In genomic region chr12:78321696-78322095, GRCh38 we compare ENCODE assay signal across 28 cellular contexts.
"Had no signal": no experiment of that assay in that cellular context is flagged by ENCODE, and none has a peak within 500 bp of the region (broad histone marks: within the 10 kb centered on the region; RNA-seq: fewer than 3 reads in every experiment).

No MANE protein-coding gene starts in this region.

- H3K4me1 ChIP-seq: stomach, suprapubic skin, testis, thyroid gland, tibial artery, tibial nerve, transverse colon, upper lobe of left lung, upper lobe of right lung, uterus, vagina had no signal

- H3K27me3 ChIP-seq: stomach, suprapubic skin, testis, thyroid gland, tibial artery, tibial nerve, transverse colon, upper lobe of left lung, upper lobe of right lung, uterus, vagina had no signal

- H3K9me3 ChIP-seq: stomach, suprapubic skin, testis, thoracic aorta, thyroid gland, tibial artery, tibial nerve, transverse colon, upper lobe of left lung, upper lobe of right lung, uterus, vagina had no signal

- ATAC-seq: stimulated activated effector memory CD8-positive, alpha-beta T cell treated with anti-CD3 and anti-CD28 coated beads, Interleukin-12 subunit alpha, Interleukin-12 subunit beta, amount 100 ng/mL, for 72 hours; stimulated activated memory B cell treated with anti-CD40 and anti-IgM and Interleukin-4, amounts not matched to agents 10 μg/mL and 1 μg/mL and 100 μg/mL, for 72 hours; stimulated activated naive B cell treated with anti-CD40 and anti-IgM and Interleukin-4, amounts not matched to agents 10 μg/mL and 1 μg/mL and 100 μg/mL, for 72 hours; stimulated activated naive CD8-positive, alpha-beta T cell treated with anti-CD3 and anti-CD28 coated beads, Interleukin-15, amount 100 ng/mL, for 72 hours; stimulated activated naive CD8-positive, alpha-beta T cell treated with anti-CD3 and anti-CD28 coated beads, Interleukin-15, Interleukin-2, amounts not matched to agents 100 U/mL and 50 U/mL, for 24 hours; upper lobe of right lung had no signal

- H3K27me3 Mint-ChIP-seq: stimulated activated memory B cell treated with anti-CD40 and anti-IgM and Interleukin-4, amounts not matched to agents 10 μg/mL and 1 μg/mL and 100 μg/mL, for 72 hours; stimulated activated naive B cell treated with anti-CD40 and anti-IgM and Interleukin-4, amounts not matched to agents 10 μg/mL and 1 μg/mL and 100 μg/mL, for 72 hours; stimulated activated naive CD8-positive, alpha-beta T cell treated with anti-CD3 and anti-CD28 coated beads, Interleukin-15, amount 100 ng/mL, for 72 hours; stimulated activated naive CD8-positive, alpha-beta T cell treated with anti-CD3 and anti-CD28 coated beads, Interleukin-15, Interleukin-2, amounts not matched to agents 100 ng/mL and 50 ng/mL, for 24 hours; type B pancreatic cell had no signal

- H3K4me3 ChIP-seq: stomach, suprapubic skin, testis, thoracic aorta, thyroid gland, tibial artery, tibial nerve, transverse colon, upper lobe of left lung, upper lobe of right lung, uterus, vagina had no signal

- H3K27ac ChIP-seq: stomach, suprapubic skin, testis, thoracic aorta, thyroid gland, tibial artery, tibial nerve, transverse colon, upper lobe of left lung, upper lobe of right lung, uterus, vagina had no signal

- H3K36me3 Mint-ChIP-seq: stimulated activated effector memory CD8-positive, alpha-beta T cell treated with anti-CD3 and anti-CD28 coated beads, Interleukin-12 subunit alpha, Interleukin-12 subunit beta, amount 100 ng/mL, for 72 hours; stimulated activated memory B cell treated with anti-CD40 and anti-IgM and Interleukin-4, amounts not matched to agents 10 μg/mL and 1 μg/mL and 100 μg/mL, for 72 hours; stimulated activated naive B cell treated with anti-CD40 and anti-IgM and Interleukin-4, amounts not matched to agents 10 μg/mL and 1 μg/mL and 100 μg/mL, for 72 hours had no signal

- H3K4me3 Mint-ChIP-seq: stimulated activated effector memory CD8-positive, alpha-beta T cell treated with anti-CD3 and anti-CD28 coated beads, Interleukin-12 subunit alpha, Interleukin-12 subunit beta, amount 100 ng/mL, for 72 hours; stimulated activated memory B cell treated with anti-CD40 and anti-IgM and Interleukin-4, amounts not matched to agents 10 μg/mL and 1 μg/mL and 100 μg/mL, for 72 hours; stimulated activated naive B cell treated with anti-CD40 and anti-IgM and Interleukin-4, amounts not matched to agents 10 μg/mL and 1 μg/mL and 100 μg/mL, for 72 hours; stimulated activated naive CD8-positive, alpha-beta T cell treated with anti-CD3 and anti-CD28 coated beads, Interleukin-15, amount 100 ng/mL, for 72 hours; stimulated activated naive CD8-positive, alpha-beta T cell treated with anti-CD3 and anti-CD28 coated beads, Interleukin-15, Interleukin-2, amounts not matched to agents 100 ng/mL and 50 ng/mL, for 24 hours; type B pancreatic cell had no signal

- H3K36me3 ChIP-seq: stomach, suprapubic skin, thoracic aorta, thyroid gland, tibial artery, tibial nerve, transverse colon, upper lobe of left lung, upper lobe of right lung, uterus, vagina had no signal

- H3K9me3 Mint-ChIP-seq: stimulated activated memory B cell treated with anti-CD40 and anti-IgM and Interleukin-4, amounts not matched to agents 10 μg/mL and 1 μg/mL and 100 μg/mL, for 72 hours; stimulated activated naive B cell treated with anti-CD40 and anti-IgM and Interleukin-4, amounts not matched to agents 10 μg/mL and 1 μg/mL and 100 μg/mL, for 72 hours had no signal

- DNase-seq: stimulated activated CD4-positive, alpha-beta T cell treated with anti-CD3 and anti-CD28 coated beads, Interleukin-2, amount 100 ng/mL, for 48 hours; stimulated activated CD4-positive, alpha-beta T cell treated with anti-CD3 and anti-CD28 coated beads, Interleukin-4, amount 100 ng/mL, for 1 hour; stimulated activated CD4-positive, alpha-beta T cell treated with anti-CD3 and anti-CD28 coated beads, Interleukin-4, amount 100 ng/mL, for 24 hours; stimulated activated CD4-positive, alpha-beta T cell treated with anti-CD3 and anti-CD28 coated beads, Interleukin-4, amount 100 ng/mL, for 4 hours; stimulated activated CD8-positive, alpha-beta memory T cell treated with anti-CD3 and anti-CD28 coated beads, Interleukin-4, amount 100 ng/mL, for 48 hours; stimulated activated naive B cell treated with anti-CD40 and anti-IgM and Interleukin-4, amounts not matched to agents 10 μg/mL and 1 μg/mL and 100 μg/mL, for 72 hours; stimulated activated naive CD4-positive, alpha-beta T cell; stimulated activated naive CD4-positive, alpha-beta T cell treated with Interleukin-2 at 50 U/mL for 16 hours; stimulated activated naive CD8-positive, alpha-beta T cell treated with anti-CD3 and anti-CD28 coated beads, Interleukin-15, amount 100 ng/mL, for 72 hours; stimulated activated naive CD8-positive, alpha-beta T cell treated with anti-CD3 and anti-CD28 coated beads, Interleukin-15, Interleukin-2, amounts not matched to agents 100 U/mL and 50 U/mL, for 24 hours; stomach; substantia nigra; testis; thyroid gland; tibial artery; transverse colon; trophoblast cell; upper lobe of left lung; upper lobe of right lung; uterus had no signal

- H3K4me1 Mint-ChIP-seq: stimulated activated effector memory CD8-positive, alpha-beta T cell treated with anti-CD3 and anti-CD28 coated beads, Interleukin-12 subunit alpha, Interleukin-12 subunit beta, amount 100 ng/mL, for 72 hours; stimulated activated memory B cell treated with anti-CD40 and anti-IgM and Interleukin-4, amounts not matched to agents 10 μg/mL and 1 μg/mL and 100 μg/mL, for 72 hours; stimulated activated naive B cell treated with anti-CD40 and anti-IgM and Interleukin-4, amounts not matched to agents 10 μg/mL and 1 μg/mL and 100 μg/mL, for 72 hours; stimulated activated naive CD8-positive, alpha-beta T cell treated with anti-CD3 and anti-CD28 coated beads, Interleukin-15, amount 100 ng/mL, for 72 hours had no signal

- H3K27ac Mint-ChIP-seq: stimulated activated effector memory CD8-positive, alpha-beta T cell treated with anti-CD3 and anti-CD28 coated beads, Interleukin-12 subunit alpha, Interleukin-12 subunit beta, amount 100 ng/mL, for 72 hours; stimulated activated memory B cell treated with anti-CD40 and anti-IgM and Interleukin-4, amounts not matched to agents 10 μg/mL and 1 μg/mL and 100 μg/mL, for 72 hours; stimulated activated naive B cell treated with anti-CD40 and anti-IgM and Interleukin-4, amounts not matched to agents 10 μg/mL and 1 μg/mL and 100 μg/mL, for 72 hours; stimulated activated naive CD8-positive, alpha-beta T cell treated with anti-CD3 and anti-CD28 coated beads, Interleukin-15, amount 100 ng/mL, for 72 hours; stimulated activated naive CD8-positive, alpha-beta T cell treated with anti-CD3 and anti-CD28 coated beads, Interleukin-15, Interleukin-2, amounts not matched to agents 100 ng/mL and 50 ng/mL, for 24 hours; type B pancreatic cell had no signal
